8 cellular contexts compared by ENCODE assay signal in the genomic region with DNA sequence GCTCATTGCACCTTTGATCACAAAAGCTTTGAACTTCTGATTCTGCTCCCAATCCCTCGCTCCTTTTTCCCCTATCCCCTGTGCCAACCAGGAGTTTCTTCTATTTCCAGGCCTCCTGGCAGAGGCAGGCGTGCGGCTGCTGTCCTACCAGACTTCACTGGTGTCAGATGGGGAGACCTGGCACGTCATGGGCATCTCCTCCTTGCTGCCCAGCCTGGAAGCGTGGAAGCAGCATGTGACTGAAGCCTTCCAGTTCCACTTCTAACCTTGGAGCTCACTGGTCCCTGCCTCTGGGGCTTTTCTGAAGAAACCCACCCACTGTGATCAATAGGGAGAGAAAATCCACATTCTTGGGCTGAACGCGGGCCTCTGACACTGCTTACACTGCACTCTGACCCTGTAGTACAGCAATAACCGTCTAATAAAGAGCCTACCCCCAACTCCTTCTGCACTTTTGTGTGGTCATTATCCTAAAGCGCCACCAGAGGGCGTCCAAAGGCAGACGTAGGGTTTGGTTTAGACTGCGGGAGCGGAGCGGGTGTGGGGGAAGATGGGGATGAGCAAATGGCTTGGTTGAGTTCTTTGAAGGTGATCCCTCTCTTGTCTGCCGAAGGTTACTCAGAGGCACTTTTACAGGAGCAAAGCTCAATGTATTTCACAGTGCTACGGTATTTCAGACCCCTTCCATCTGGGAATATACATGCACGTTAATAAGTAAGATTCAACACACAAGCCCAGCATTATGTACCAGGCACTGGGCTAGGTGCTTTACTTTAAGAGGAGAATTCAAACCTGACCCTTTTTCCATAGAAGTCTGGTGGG. TPM values are rescaled to one million over a fixed set of nuclear protein-coding genes. Genes with fewer than 3 reads are reported as not detected.
DNase-seq lines count a peak whose midpoint lies in the region; ATAC-seq and TF ChIP-seq lines count a peak whose summit lies in the region.

No MANE protein-coding gene starts in this region.

- H3K27ac Mint-ChIP-seq in activated T-cell treated with anti-CD3 and anti-CD28 coated beads, Interleukin-2, amount 50 U/mL, for 72 hours: no peak overlapping the region

- TF ChIP-seq POLR2A in IMR-90 (IDR thresholded peaks at IDR 0.05; ENCODE audit: low read depth, low read length): no peak

- H3K9me1 ChIP-seq in IMR-90 (ENCODE audit: insufficient read depth, low read length): no peaks in the 10 kb centered on the region; the same call in 1 of the 2 replicates

- no peak overlapping the region for H3K9ac ChIP-seq in IMR-90 (ENCODE audit: low read depth, low read length)

- no peak overlapping the region for H3K4me2 ChIP-seq in IMR-90 (ENCODE audit: low read depth, low read length)

- no peak overlapping the region for H2BK20ac ChIP-seq in IMR-90 (ENCODE audit: low read depth, low read length)

- peaks cover 5% of the 10 kb centered on the region; the same call in 1 of the 2 replicates for H4K20me1 ChIP-seq in IMR-90 (ENCODE audit: insufficient read depth, low read length)

- H3K36me3 Mint-ChIP-seq in activated T-cell treated with anti-CD3 and anti-CD28 coated beads, Interleukin-2, amount 50 U/mL, for 72 hours (ENCODE audit: insufficient read depth in 2 of 2): peaks cover 0 to 12% of the 10 kb centered on the region in 2 donors

- in situ Hi-C loops in IMR-90 (cut with MboI; ENCODE audit: low sequenced_read_pairs): no loop called here

- H3K9me3 ChIP-seq in IMR-90 (ENCODE audit: control insufficient read depth, insufficient read depth, low read length) (no peaks in the 10 kb centered on the region), tibial artery (no peaks in the 10 kb centered on the region)

- H4K5ac ChIP-seq in IMR-90 (ENCODE audit: low read depth, low read length): no peak overlapping the region

- peak; percentile 44 for ATAC-seq in GM19324 (IDR thresholded peaks at IDR 0.05; ENCODE audit: low FRiP score, unreplicated experiment)
- peak; percentile 77 for ATAC-seq in IMR-90 (ENCODE audit: low read depth)
- ATAC-seq in activated T-cell treated with anti-CD3 and anti-CD28 coated beads, Interleukin-2, amount 50 U/mL, for 72 hours (replicated peaks in 1 of 2): peak; percentile 68 to 69
- peak; percentile 68 for ATAC-seq in foreskin keratinocyte

- H3K4me1 Mint-ChIP-seq in activated T-cell treated with anti-CD3 and anti-CD28 coated beads, Interleukin-2, amount 50 U/mL, for 72 hours (ENCODE audit: low read depth): peaks cover 23% of the 10 kb centered on the region

- dilution Hi-C loops in IMR-90 (cut with HindIII; ENCODE audit: low sequenced_read_pairs, unreplicated experiment): no loop called here

- no peak overlapping the region for H3K14ac ChIP-seq in IMR-90 (replicated peaks; ENCODE audit: low read depth, low read length)

- H4K91ac ChIP-seq in IMR-90 (ENCODE audit: insufficient read depth, low read depth, low read length): no peak overlapping the region

- H3K56ac ChIP-seq in IMR-90 (ENCODE audit: extremely low read depth, insufficient read depth, low read length): no peak overlapping the region

- no peak overlapping the region for H2AFZ ChIP-seq in IMR-90 (replicated peaks; ENCODE audit: low read length, poor library complexity)

- BruUV-seq in IMR-90 (replicated peaks; lab: Mats Ljungman, UMichigan): no TSS peak

- no peaks in the 10 kb centered on the region for H3K27me3 Mint-ChIP-seq in activated T-cell treated with anti-CD3 and anti-CD28 coated beads, Interleukin-2, amount 50 U/mL, for 72 hours (ENCODE audit: low read depth)

- H3K4me3 ChIP-seq in BJ (ENCODE audit: low read depth, low read length) (no peak overlapping the region), IMR-90 (ENCODE audit: insufficient read depth, low read depth, low read length) (no peak overlapping the region), tibial artery (no peak overlapping the region)

- no peak overlapping the region for H2BK120ac ChIP-seq in IMR-90 (ENCODE audit: low read depth, low read length)

- no peak overlapping the region for H2BK5ac ChIP-seq in IMR-90 (ENCODE audit: low read depth, low read length, poor library complexity, severe bottlenecking)

- H4K8ac ChIP-seq in IMR-90 (ENCODE audit: low read depth in 2 of 2, low read length in 2 of 2): peak overlapping the region in 1 of 2 experiments; percentile 23; a peak in 1 of 4 replicates

- POLR2A ChIA-PET in BJ (lab: Charles Lee): no interaction called here
- POLR2A ChIA-PET in IMR-90 (lab: Charles Lee; ENCODE audit: unreplicated experiment): no interaction called here

- H3K79me1 ChIP-seq in IMR-90 (ENCODE audit: low read depth in 1 of 2, low read length in 2 of 2): no peaks in the 10 kb centered on the region

- intact Hi-C loops in IMR-90 (cut with micrococcal nuclease): loop anchor here (2.0 to 10.0 kb wide), 4 partner anchors 35 to 181 kb away; no protein-coding TSS in a partner anchor
- intact Hi-C loops in tibial artery (cut with DNase I; ENCODE audit: low total_unique reads): no loop called here

- peak; percentile 2 for DNase-seq in BJ (ENCODE audit: low read depth)
- peak; percentile 79 for DNase-seq in IMR-90
- DNase-seq in OCI-M2 (lab: John Stamatoyannopoulos, UW; ENCODE audit: unreplicated experiment): peak; percentile 5
- peak; percentile 48 to 58 for DNase-seq in activated T-cell treated with anti-CD3 and anti-CD28 coated beads, Interleukin-2, amount 50 U/mL, for 72 hours
- DNase-seq in foreskin keratinocyte: peak; percentile 21 to 61
- DNase-seq in occipital lobe (lab: John Stamatoyannopoulos, UW): peak; percentile 29
- peak in 1 of 2 donors; percentile 53 for DNase-seq in tibial artery

- peak; percentile 85 for TF ChIP-seq RAD21 in IMR-90 (IDR thresholded peaks at IDR 0.05; ENCODE audit: low read length)

- H3K36me3 ChIP-seq in BJ (ENCODE audit: control insufficient read depth, insufficient read depth, low read length) (peaks cover 36% of the 10 kb centered on the region), IMR-90 (ENCODE audit: control insufficient read depth, insufficient read depth, low read length) (peaks cover 42% of the 10 kb centered on the region; the same call in 1 of the 2 replicates), tibial artery (peaks cover 0 to 4% (median 0%) of the 10 kb centered on the region in 3 donors)

- H3K23ac ChIP-seq in IMR-90 (ENCODE audit: low read depth, low read length): no peak overlapping the region

- no peak overlapping the region for H3K27ac ChIP-seq in IMR-90 (ENCODE audit: insufficient read depth, low read length)
- H3K27ac ChIP-seq in foreskin keratinocyte: no peak overlapping the region
- H3K27ac ChIP-seq in tibial artery: peak overlapping the region in 1 of 2 donors; percentile 69

- no peak overlapping the region for H2BK15ac ChIP-seq in IMR-90 (ENCODE audit: low read depth, low read length)

- H3K4ac ChIP-seq in IMR-90 (ENCODE audit: low read depth, low read length): no peak overlapping the region

- TF ChIP-seq CTCF in BJ (IDR thresholded peaks at IDR 0.05; ENCODE audit: insufficient read depth, low read depth, low read length) (peak; percentile 84), IMR-90 (conservative IDR thresholded peaks at IDR 0.05; ENCODE audit: low read depth, low read length) (peak; percentile 88), foreskin keratinocyte (conservative IDR thresholded peaks at IDR 0.05) (peak; percentile 90), tibial artery (IDR thresholded peaks at IDR 0.05) (peak; percentile 64 to 80)

- CTCF ChIA-PET in BJ (lab: Yijun Ruan, JAX) (interaction anchor here (0.5 to 3.9 kb wide), 33 partner anchors 8 to 436 kb away, joined by 3 to 28 read pairs (median 4); a partner anchor contains a TSS), IMR-90 (lab: Yijun Ruan, JAX) (interaction anchor here (0.6 to 2.3 kb wide), 4 partner anchors 17 to 66 kb away, joined by 3 to 9 read pairs (median 4); no protein-coding TSS in a partner anchor)

- H2AK9ac ChIP-seq in IMR-90 (replicated peaks; ENCODE audit: low read depth, low read length, poor library complexity): no peak overlapping the region

- H3K27me3 ChIP-seq in BJ (ENCODE audit: control insufficient read depth, insufficient read depth, low read length) (no peaks in the 10 kb centered on the region), IMR-90 (ENCODE audit: control insufficient read depth, insufficient read depth, low read length) (no peaks in the 10 kb centered on the region), foreskin keratinocyte (no peaks in the 10 kb centered on the region), tibial artery (no peaks in the 10 kb centered on the region)

- H2AK5ac ChIP-seq in IMR-90 (ENCODE audit: low read depth, low read length): no peak overlapping the region

- no peak overlapping the region for H3K4me3 Mint-ChIP-seq in activated T-cell treated with anti-CD3 and anti-CD28 coated beads, Interleukin-2, amount 50 U/mL, for 72 hours

- no peaks in the 10 kb centered on the region for H3K9me3 Mint-ChIP-seq in activated T-cell treated with anti-CD3 and anti-CD28 coated beads, Interleukin-2, amount 50 U/mL, for 72 hours

- no peak overlapping the region for H3K18ac ChIP-seq in IMR-90 (ENCODE audit: low read depth, low read length)

- H3K4me1 ChIP-seq in IMR-90 (ENCODE audit: control insufficient read depth, insufficient read depth, low read length): peaks cover 13% of the 10 kb centered on the region
- H3K4me1 ChIP-seq in foreskin keratinocyte: peaks cover 8% of the 10 kb centered on the region
- peaks cover 0 to 36% (median 18%) of the 10 kb centered on the region in 4 donors for H3K4me1 ChIP-seq in tibial artery

- WGBS in IMR-90 (ENCODE audit: extremely low coverage in 2 of 2, insufficient read length in 1 of 2), 2 experiments: 20% methylated on average over 2 of the region's 17 CpGs; no CpG with 5 or more reads in 1 of the 2 experiments

TF ChIP-seq in IMR-90, 13 proteins besides CTCF, POLR2A, EP300 and RAD21 (continues in another document):
- TF ChIP-seq MAZ (IDR thresholded peaks at IDR 0.05; ENCODE audit: borderline replicate concordance, low read depth, low read length): peak; percentile 77; the same call in 1 of the 2 replicates

RNA-seq across cellular contexts. Expression of a gene that starts 24.7 kb away (rescaled TPM):
- polyA plus RNA-seq in BJ (2011; rRNA removed) (not detected in 2 replicates), IMR-90 (2012; rRNA removed) (not detected in 2 replicates), foreskin keratinocyte (not detected in 2 replicates)
- not detected in 2 replicates for polyA minus RNA-seq in BJ (2011; rRNA and poly(A)+ RNA removed)
- total RNA-seq in IMR-90 (2012; rRNA removed) (not detected in 2 replicates), foreskin keratinocyte (not detected in 2 replicates), occipital lobe (not detected)
- polyA plus RNA-seq in IMR-90 (2012; cell fraction: cytosol; rRNA removed): not detected in 2 replicates
- not detected in 2 replicates for polyA plus RNA-seq in IMR-90 (2012; cell fraction: nucleus; rRNA removed; ENCODE audit: low replicate concordance)
- total RNA-seq in activated T-cell treated with anti-CD3 and anti-CD28 coated beads, Interleukin-2, amount 50 U/mL, for 72 hours: not detected

RNA-seq across cellular contexts. Expression of a gene that starts 32.3 kb away (rescaled TPM):
- polyA plus RNA-seq in BJ (2011; rRNA removed) (138 and 287 TPM in 2 replicates), IMR-90 (2012; rRNA removed) (69.1 and 87.9 TPM in 2 replicates), foreskin keratinocyte (121 and 247 TPM in 2 replicates)
- polyA minus RNA-seq in BJ (2011; rRNA and poly(A)+ RNA removed): 146 and 148 TPM in 2 replicates
- total RNA-seq in IMR-90 (2012; rRNA removed) (162 and 331 TPM in 2 replicates), foreskin keratinocyte (104 and 195 TPM in 2 replicates), occipital lobe (19.0 TPM)
- 73.9 and 110 TPM in 2 replicates for polyA plus RNA-seq in IMR-90 (2012; cell fraction: cytosol; rRNA removed)
- polyA plus RNA-seq in IMR-90 (2012; cell fraction: nucleus; rRNA removed; ENCODE audit: low replicate concordance): 85.5 and 118 TPM in 2 replicates
- total RNA-seq in activated T-cell treated with anti-CD3 and anti-CD28 coated beads, Interleukin-2, amount 50 U/mL, for 72 hours: 100 to 1,000 TPM; 431 to 452 TPM
